ENCODE assay signal across 20 cellular contexts in genomic region chr2:241019441-241020139, GRCh38. TPM values are rescaled to one million over a fixed set of nuclear protein-coding genes. Genes with fewer than 3 reads are reported as not detected.
DNase-seq lines count a peak whose midpoint lies in the region; ATAC-seq and TF ChIP-seq lines count a peak whose summit lies in the region.
"Had no signal": no experiment of that assay in that cellular context is flagged by ENCODE, and none has a peak within 500 bp of the region (broad histone marks: within the 10 kb centered on the region; RNA-seq: fewer than 3 reads in every experiment).

No MANE protein-coding gene starts in this region.

- no peak overlapping the region for H3K4me3 ChIP-seq in lower leg skin (ENCODE audit: low read depth, poor library complexity, severe bottlenecking)
- H3K4me3 ChIP-seq in upper lobe of right lung = no peak overlapping the region
- H3K4me3 ChIP-seq: GM12878, SJCRH30 had no signal

- TF ChIP-seq CTCF in lower leg skin (IDR thresholded peaks at IDR 0.05) (no peak), upper lobe of right lung (IDR thresholded peaks at IDR 0.05) (no peak), GM10266 (IDR thresholded peaks at IDR 0.05; ENCODE audit: control insufficient read depth, insufficient read depth, low read depth, missing control alignments) (no peak)

- ATAC-seq in left ventricle myocardium superior (no peak), upper lobe of right lung (no peak), esophagus mucosa (no peak)
- ATAC-seq: GM12878, HepG2 had no signal

- no peaks in the 10 kb centered on the region for H3K9me3 ChIP-seq in upper lobe of right lung
- H3K9me3 ChIP-seq: BE2C had no signal

- H3K27me3 ChIP-seq in upper lobe of right lung = no peaks in the 10 kb centered on the region
- H3K27me3 ChIP-seq: BE2C, SJCRH30 had no signal

- H3K36me3 ChIP-seq in upper lobe of right lung = peaks cover 5% of the 10 kb centered on the region
- H3K36me3 ChIP-seq: BE2C had no signal

- WGBS in lower leg skin, 2 donors = 96 to 97% methylated on average over 20 of the region's 20 CpGs

- peak; percentile 31 for DNase-seq in cardiac septum (ENCODE audit: low spot score)
- no peak for DNase-seq in left ventricle myocardium superior
- DNase-seq in lower leg skin (ENCODE audit: low spot score in 2 of 2) = peak; percentile 7 to 64
- DNase-seq in retina = peak; percentile 43
- DNase-seq in upper lobe of right lung = peak; percentile 43
- DNase-seq in HUDEP-2 (lab: John Stamatoyannopoulos, UW; ENCODE audit: unreplicated experiment in 76 of 76) = no peak
- no peak for DNase-seq in GM10266 (ENCODE audit: extremely low spot score)
- DNase-seq: BE2C, KBM-7, MM.1S, NCI-H1048, NCI-H1417 treated with DMSO at 0.1 percent for 48 hours, NCI-H187, NCI-H2227 treated with DMSO at 0.1 percent for 48 hours, NCI-H510A, SJCRH30 had no signal

- intact Hi-C loops in cardiac septum (cut with DNase I) (no loop called here), left ventricle myocardium superior (cut with micrococcal nuclease) (no loop called here), lower leg skin (cut with DNase I; ENCODE audit: low total_unique reads) (no loop called here), upper lobe of right lung (cut with DNase I) (no loop called here)

- no peak for TF ChIP-seq POLR2A in lower leg skin (IDR thresholded peaks at IDR 0.05)

- H3K4me1 ChIP-seq in upper lobe of right lung = no peaks in the 10 kb centered on the region
- H3K4me1 ChIP-seq: BE2C, SJCRH30 had no signal

- no peak overlapping the region for H3K27ac ChIP-seq in upper lobe of right lung
- H3K27ac ChIP-seq: RWPE1, SJCRH30 had no signal

RNA-seq across cellular contexts. Expression of gene SNED1, which starts 21.2 kb away (rescaled TPM):
- 9.7 TPM for total RNA-seq in cardiac septum
- 7.4 TPM for total RNA-seq in left ventricle myocardium superior
- total RNA-seq in lower leg skin = 10 to 100 TPM in 3 of 4 donors, 1 to 10 TPM in 1; 9.0 to 18.4 (median 17.1) TPM
- 38.4 TPM for total RNA-seq in upper lobe of right lung
- total RNA-seq in esophagus mucosa = 3.9 TPM

Comparison
In these comparisons a context has a peak if more than half of its experiments do, and no peak if none do; other contexts are left out.
1. DNase-seq: peak in cardiac septum (single experiment), lower leg skin (2 of 2), retina (single experiment) and upper lobe of right lung (single experiment); none in left ventricle myocardium superior (single experiment), HUDEP-2 (0 of 76) and GM10266 (single experiment).